Comparison of ENCODE assay signal across 1 cellular context in genomic region chr11:68673291-68673930, GRCh38.
TF ChIP-seq lines count a peak whose summit lies in the region.

No MANE protein-coding gene starts in this region.

TF ChIP-seq in GM23338, 12 proteins besides CTCF, POLR2A, EP300 and RAD21 (continued from another document):
- no peak for TF ChIP-seq ZNF462 (CRISPR knock-in tag; IDR thresholded peaks at IDR 0.05)
- no peak for TF ChIP-seq POLR2AphosphoS5 (IDR thresholded peaks at IDR 0.05; ENCODE audit: low read depth)
- no peak for TF ChIP-seq ZNF331 (CRISPR knock-in tag; IDR thresholded peaks at IDR 0.05; ENCODE audit: low read depth)
- TF ChIP-seq ETS1 (IDR thresholded peaks at IDR 0.05) = no peak
- no peak for TF ChIP-seq CREB1 (CRISPR knock-in tag; IDR thresholded peaks at IDR 0.05; ENCODE audit: low read depth)
- no peak for TF ChIP-seq EZH2 (IDR thresholded peaks at IDR 0.05; ENCODE audit: low read depth, unreplicated experiment)
